In genomic region chr4:57581200-57581599, GRCh38 we compare ENCODE assay signal across 28 cellular contexts.
"Had no signal": no experiment of that assay in that cellular context is flagged by ENCODE, and none has a peak within 500 bp of the region (broad histone marks: within the 10 kb centered on the region; RNA-seq: fewer than 3 reads in every experiment).

No MANE protein-coding gene starts in this region.

- ATAC-seq: activated CD8-positive, alpha-beta memory T cell treated with anti-CD3 and anti-CD28 coated beads, Interleukin-2, amount 10 ng/mL, durations not matched to agents 7 days and 5 days; activated naive CD8-positive, alpha-beta T cell treated with anti-CD3 and anti-CD28 coated beads, Interleukin-2, amount 50 U/mL, for 24 hours had no signal

- H3K27ac Mint-ChIP-seq: activated CD4-positive, alpha-beta memory T cell treated with anti-CD3 and anti-CD28 coated beads, Interleukin-2, amount 10 ng/mL, durations not matched to agents 7 days and 5 days; activated CD8-positive, alpha-beta memory T cell treated with anti-CD3 and anti-CD28 coated beads, Interleukin-2, amount 10 ng/mL, durations not matched to agents 7 days and 5 days; activated naive CD4-positive, alpha-beta T cell treated with anti-CD3 and anti-CD28 coated beads, Interleukin-2, amount 10 ng/mL, durations not matched to agents 7 days and 5 days; activated naive CD8-positive, alpha-beta T cell; activated naive CD8-positive, alpha-beta T cell treated with anti-CD3 and anti-CD28 coated beads, Interleukin-2, amount 50 U/mL, for 24 hours; brain had no signal

- H3K36me3 ChIP-seq: WERI-Rb-1 had no signal

- H3K4me3 Mint-ChIP-seq: activated CD4-positive, alpha-beta memory T cell treated with anti-CD3 and anti-CD28 coated beads, Interleukin-2, amount 10 ng/mL, durations not matched to agents 7 days and 5 days; activated CD8-positive, alpha-beta memory T cell treated with anti-CD3 and anti-CD28 coated beads, Interleukin-2, amount 10 ng/mL, durations not matched to agents 7 days and 5 days; activated naive CD4-positive, alpha-beta T cell treated with anti-CD3 and anti-CD28 coated beads, Interleukin-2, amount 10 ng/mL, durations not matched to agents 7 days and 5 days; activated naive CD8-positive, alpha-beta T cell; activated naive CD8-positive, alpha-beta T cell treated with anti-CD3 and anti-CD28 coated beads, Interleukin-2, amount 50 U/mL, for 24 hours; brain had no signal

- H3K27me3 Mint-ChIP-seq: activated CD4-positive, alpha-beta memory T cell treated with anti-CD3 and anti-CD28 coated beads, Interleukin-2, amount 10 ng/mL, durations not matched to agents 7 days and 5 days; activated CD8-positive, alpha-beta memory T cell treated with anti-CD3 and anti-CD28 coated beads, Interleukin-2, amount 10 ng/mL, durations not matched to agents 7 days and 5 days; activated naive CD4-positive, alpha-beta T cell treated with anti-CD3 and anti-CD28 coated beads, Interleukin-2, amount 10 ng/mL, durations not matched to agents 7 days and 5 days; activated naive CD8-positive, alpha-beta T cell; activated naive CD8-positive, alpha-beta T cell treated with anti-CD3 and anti-CD28 coated beads, Interleukin-2, amount 50 U/mL, for 24 hours had no signal

- H3K36me3 Mint-ChIP-seq: activated CD8-positive, alpha-beta memory T cell treated with anti-CD3 and anti-CD28 coated beads, Interleukin-2, amount 10 ng/mL, durations not matched to agents 7 days and 5 days; activated naive CD4-positive, alpha-beta T cell treated with anti-CD3 and anti-CD28 coated beads, Interleukin-2, amount 10 ng/mL, durations not matched to agents 7 days and 5 days; activated naive CD8-positive, alpha-beta T cell; brain had no signal

- H3K27ac ChIP-seq: WERI-Rb-1 had no signal

- H3K4me1 Mint-ChIP-seq: activated CD4-positive, alpha-beta memory T cell treated with anti-CD3 and anti-CD28 coated beads, Interleukin-2, amount 10 ng/mL, durations not matched to agents 7 days and 5 days; activated CD8-positive, alpha-beta memory T cell treated with anti-CD3 and anti-CD28 coated beads, Interleukin-2, amount 10 ng/mL, durations not matched to agents 7 days and 5 days; activated naive CD4-positive, alpha-beta T cell treated with anti-CD3 and anti-CD28 coated beads, Interleukin-2, amount 10 ng/mL, durations not matched to agents 7 days and 5 days; activated naive CD8-positive, alpha-beta T cell treated with anti-CD3 and anti-CD28 coated beads, Interleukin-2, amount 50 U/mL, for 24 hours; brain had no signal

- H3K9me3 Mint-ChIP-seq: activated naive CD8-positive, alpha-beta T cell treated with anti-CD3 and anti-CD28 coated beads, Interleukin-2, amount 50 U/mL, for 24 hours had no signal

- DNase-seq: activated CD4-positive, alpha-beta memory T cell treated with anti-CD3 and anti-CD28 coated beads, Interleukin-2, amount 10 ng/mL, durations not matched to agents 7 days and 5 days; activated CD4-positive, alpha-beta T cell treated with anti-CD3 and anti-CD28 coated beads for 1 hour; activated CD4-positive, alpha-beta T cell treated with anti-CD3 and anti-CD28 coated beads for 48 hours; activated CD4-positive, CD25-positive, alpha-beta regulatory T cell; activated CD8-positive, alpha-beta memory T cell treated with anti-CD3 and anti-CD28 coated beads for 24 hours; activated CD8-positive, alpha-beta memory T cell treated with anti-CD3 and anti-CD28 coated beads, Interleukin-2, amount 10 ng/mL, durations not matched to agents 7 days and 5 days; activated CD8-positive, alpha-beta memory T cell treated with anti-CD3 and anti-CD28 coated beads, Interleukin-2, amount 50 U/mL, for 48 hours; activated effector memory CD4-positive, alpha-beta T cell treated with Interleukin-2 at 50 U/mL for 16 hours; activated naive CD4-positive, alpha-beta T cell treated with anti-CD3 and anti-CD28 coated beads, Interleukin-2, amount 10 ng/mL, durations not matched to agents 7 days and 5 days; activated naive CD8-positive, alpha-beta T cell treated with anti-CD3 and anti-CD28 coated beads, Interleukin-2, amount 50 U/mL, for 24 hours; activated T-cell treated with anti-CD3 and anti-CD28 coated beads, Interleukin-2, amount 50 U/mL, for 48 hours; anterior cingulate cortex; caudate nucleus; cerebellar nuclear complex; NCI-H1105; NCI-H1417 treated with DMSO at 0.1 percent for 48 hours; NCI-H1694; NCI-H1930; NCI-H2081 treated with DMSO at 0.1 percent for 48 hours; NCI-H226; NCI-H524 treated with DMSO at 0.1 percent for 48 hours; NK-92 treated with Interleukin-12 subunit alpha and Interleukin-12 subunit beta, amount 100 ng/mL, for 24 hours; OCI-M1; Right ventricle myocardium superior; T1000; WERI-Rb-1 had no signal
